In the genomic region with DNA sequence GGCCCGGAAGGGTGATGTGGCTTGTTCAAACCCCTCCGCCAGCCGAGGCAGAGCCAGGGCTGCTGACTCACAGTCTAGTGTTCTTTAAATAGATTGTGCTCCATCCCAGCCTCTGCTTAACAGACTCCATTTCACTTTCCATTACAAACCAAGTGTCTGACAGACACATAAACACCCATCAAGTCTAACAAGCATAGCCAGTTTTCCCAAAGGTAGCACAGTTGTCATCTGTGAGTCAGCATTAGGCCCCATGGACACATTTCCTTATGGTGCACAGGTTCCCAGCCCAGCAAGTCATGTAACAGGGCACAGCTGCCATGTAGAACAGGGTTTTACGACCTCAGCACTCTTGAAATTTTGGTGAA, we compare ENCODE assay signal across 9 cellular contexts.
DNase-seq lines count a peak whose midpoint lies in the region; ATAC-seq and TF ChIP-seq lines count a peak whose summit lies in the region.
"Had no signal": no experiment of that assay in that cellular context is flagged by ENCODE, and none has a peak within 500 bp of the region (broad histone marks: within the 10 kb centered on the region; RNA-seq: fewer than 3 reads in every experiment).

No MANE protein-coding gene starts in this region.

- DNase-seq in AG09309 (ENCODE audit: low read depth) (peak; percentile 78), mammary epithelial cell (peak; percentile 98), mesothelial cell of epicardium (ENCODE audit: low spot score in 2 of 2, unreplicated experiment in 2 of 2) (no peak), DMS79 treated with DMSO at 0.1 percent for 48 hours (lab: John Stamatoyannopoulos, UW) (no peak), putamen (ENCODE audit: low spot score) (no peak)
- DNase-seq in activated CD4-positive, alpha-beta T cell treated with anti-CD3 and anti-CD28 coated beads, Interleukin-2, amount 50 U/mL, for 4 hours, result no peak
- DNase-seq: T-helper 17 cell had no signal

- H3K9ac ChIP-seq in Loucy (ENCODE audit: low read depth, low read length, poor library complexity, severe bottlenecking) (no peak overlapping the region), mammary epithelial cell (ENCODE audit: insufficient read depth, low read length) (peak overlapping the region; percentile 49)

- H3K79me2 ChIP-seq in Loucy (ENCODE audit: insufficient read depth, low read length) (no peaks in the 10 kb centered on the region), mammary epithelial cell (ENCODE audit: insufficient read depth, low read length) (no peaks in the 10 kb centered on the region)

- H3K27me3 Mint-ChIP-seq in mesothelial cell of epicardium (ENCODE audit: low read depth), result no peaks in the 10 kb centered on the region
- H3K27me3 Mint-ChIP-seq: T-helper 17 cell had no signal

- in situ Hi-C loops in mammary epithelial cell (cut with MboI; ENCODE audit: low sequenced_read_pairs in 2 of 2), result loop anchor here in 1 of 2 donors (10.0 kb wide), 1 partner anchor 113 kb away; a partner anchor contains a TSS

- H3K4me3 ChIP-seq in AG09309 (ENCODE audit: control insufficient read depth, low read depth, low read length), result no peak overlapping the region
- no peak overlapping the region for H3K4me3 ChIP-seq in Loucy (ENCODE audit: low read length, poor library complexity, severe bottlenecking)
- no peak overlapping the region for H3K4me3 ChIP-seq in mammary epithelial cell (replicated peaks in 1 of 3; ENCODE audit: insufficient read depth in 1 of 3, low read depth in 2 of 3, low read length in 3 of 3)

- H3K9me3 ChIP-seq in Loucy (ENCODE audit: insufficient read depth, low read depth, low read length), result no peaks in the 10 kb centered on the region
- no peaks in the 10 kb centered on the region for H3K9me3 ChIP-seq in mammary epithelial cell (replicated peaks; ENCODE audit: insufficient read depth, low read length)

- no peak for TF ChIP-seq CTCF in AG09309 (IDR thresholded peaks at IDR 0.05; ENCODE audit: control insufficient read depth, insufficient read depth, low read depth, low read length, missing control alignments)
- no peak for TF ChIP-seq CTCF in Loucy (conservative IDR thresholded peaks at IDR 0.05; ENCODE audit: low read length)
- no peak for TF ChIP-seq CTCF in mammary epithelial cell (conservative IDR thresholded peaks at IDR 0.05 in 1 of 2, IDR thresholded peaks at IDR 0.05 in 1 of 2; ENCODE audit: extremely low read depth in 1 of 2, insufficient read depth in 1 of 2, low read depth in 1 of 2, low read length in 2 of 2)
- no peak for TF ChIP-seq CTCF in mesothelial cell of epicardium (IDR thresholded peaks at IDR 0.05; ENCODE audit: unreplicated experiment)

- no peaks in the 10 kb centered on the region for H3K36me3 Mint-ChIP-seq in mesothelial cell of epicardium

- no peaks in the 10 kb centered on the region for H3K9me3 Mint-ChIP-seq in mesothelial cell of epicardium

- 10% methylated on average over 4 of the region's 4 CpGs for WGBS in mammary epithelial cell (ENCODE audit: low coverage, missing lambda C conversion rate)

- H3F3A ChIP-seq in Loucy (ENCODE audit: low read depth), result no peaks in the 10 kb centered on the region

- no peak overlapping the region for H3K4me2 ChIP-seq in Loucy (ENCODE audit: low read depth, low read length, poor library complexity, severe bottlenecking)
- H3K4me2 ChIP-seq in mammary epithelial cell (ENCODE audit: insufficient read depth, low read depth, low read length), result peak overlapping the region; percentile 72

- no peak overlapping the region for H3K4me3 Mint-ChIP-seq in mesothelial cell of epicardium
- H3K4me3 Mint-ChIP-seq: T-helper 17 cell had no signal

- dilution Hi-C loops in mammary epithelial cell (cut with HindIII; ENCODE audit: low sequenced_read_pairs), result loop anchor here (5.0 kb wide), 2 partner anchors 85 to 110 kb away; a partner anchor contains a TSS

- H3K4me1 ChIP-seq in Loucy (ENCODE audit: insufficient read depth, low read length, poor library complexity, severe bottlenecking) (no peaks in the 10 kb centered on the region), mammary epithelial cell (ENCODE audit: insufficient read depth, low read length) (peaks cover 21% of the 10 kb centered on the region)

- CTCF ChIA-PET in mammary epithelial cell (lab: Charles Lee; ENCODE audit: low non-redundant PET), result interaction anchor here (0.6 to 0.8 kb wide), 3 partner anchors 46 to 92 kb away, joined by 3 to 5 read pairs (median 5); no protein-coding TSS in a partner anchor

- no peaks in the 10 kb centered on the region for H3K4me1 Mint-ChIP-seq in mesothelial cell of epicardium

- no peak for ATAC-seq in HG02981 (IDR thresholded peaks at IDR 0.05; ENCODE audit: unreplicated experiment)
- ATAC-seq: T-helper 17 cell had no signal

- peak overlapping the region; percentile 96 for H3K27ac ChIP-seq in mammary epithelial cell (ENCODE audit: insufficient read depth, low read depth, low read length)

- no peaks in the 10 kb centered on the region for H3K27me3 ChIP-seq in Loucy (ENCODE audit: insufficient read depth, low read length, poor library complexity, severe bottlenecking)
- H3K27me3 ChIP-seq in mammary epithelial cell (ENCODE audit: insufficient read depth, low read length), result no peaks in the 10 kb centered on the region

- H3K9me2 ChIP-seq in Loucy (replicated peaks; ENCODE audit: low read depth, low read length), result no peaks in the 10 kb centered on the region

- H2AFZ ChIP-seq in Loucy (ENCODE audit: low read length) (peak overlapping the region; percentile 41), mammary epithelial cell (ENCODE audit: low read depth, low read length) (peak overlapping the region; percentile 66)

- peak overlapping the region; percentile 10 for H3K27ac Mint-ChIP-seq in mesothelial cell of epicardium
- H3K27ac Mint-ChIP-seq: T-helper 17 cell had no signal

- no TSS peak for BruUV-seq in mammary epithelial cell (replicated peaks; lab: Mats Ljungman, UMichigan)

- intact Hi-C loops in mammary epithelial cell (cut with micrococcal nuclease), result loop anchor here (1.0 kb wide), 2 partner anchors 86 to 109 kb away; no protein-coding TSS in a partner anchor

- H4K20me1 ChIP-seq in Loucy (ENCODE audit: insufficient read depth, low read length, poor library complexity, severe bottlenecking) (no peaks in the 10 kb centered on the region), mammary epithelial cell (ENCODE audit: insufficient read depth, low read length) (no peaks in the 10 kb centered on the region)

- no peaks in the 10 kb centered on the region for H3K36me3 ChIP-seq in Loucy (ENCODE audit: insufficient read depth, low read length)
- no peaks in the 10 kb centered on the region for H3K36me3 ChIP-seq in mammary epithelial cell (ENCODE audit: insufficient read depth, low read length)

Comparison
In these comparisons a context has a peak if more than half of its experiments do, and no peak if none do; other contexts are left out.
1. DNase-seq: peak in AG09309 (single experiment) and mammary epithelial cell (single experiment); none in mesothelial cell of epicardium (0 of 2), activated CD4-positive, alpha-beta T cell treated with anti-CD3 and anti-CD28 coated beads, Interleukin-2, amount 50 U/mL, for 4 hours (0 of 2), DMS79 treated with DMSO at 0.1 percent for 48 hours (single experiment) and putamen (single experiment).